In the genomic region with DNA sequence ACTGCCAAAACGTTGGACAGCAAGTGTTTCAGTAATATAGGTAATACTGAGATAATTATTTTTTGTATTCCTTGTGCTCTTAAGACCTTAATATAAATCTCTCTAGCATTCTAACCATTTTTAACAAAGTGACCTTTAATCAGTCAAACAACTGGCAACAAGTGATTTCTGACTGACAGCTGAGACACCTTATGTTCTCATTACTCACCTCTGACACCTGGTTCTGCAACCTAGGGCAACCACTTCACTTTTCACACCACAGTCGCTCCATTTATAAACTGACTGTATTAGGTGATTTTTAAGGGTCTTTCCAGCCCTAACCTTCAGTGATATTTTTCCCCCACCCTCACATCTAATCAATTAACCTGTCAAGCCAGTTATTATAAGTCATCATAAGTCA, we compare ENCODE assay signal across 6 cellular contexts.
"Had no signal": no experiment of that assay in that cellular context is flagged by ENCODE, and none has a peak within 500 bp of the region (broad histone marks: within the 10 kb centered on the region; RNA-seq: fewer than 3 reads in every experiment).

No MANE protein-coding gene starts in this region.

- H3K27ac Mint-ChIP-seq: GM23338 had no signal

- DNase-seq: H7, IMR-90, KG1 had no signal

- H3K4me3 Mint-ChIP-seq: GM23338 had no signal

- H3K9me3 Mint-ChIP-seq: GM23338 had no signal

- ATAC-seq: GM23338, HCT116, K562 had no signal
